In genomic region chr17:9644910-9645751, GRCh38 we compare ENCODE assay signal across 1 cellular context.
TF ChIP-seq lines count a peak whose summit lies in the region.

Gene USP43, plus strand, starts transcription at chr17:9645517. Its CDS starts 116 bp downstream, at chr17:9645633.

TF ChIP-seq in HepG2, 621 proteins besides CTCF, POLR2A, EP300 and RAD21 (continued from another document and continues in another):
- TF ChIP-seq ARID4A (CRISPR knock-in tag; IDR thresholded peaks at IDR 0.05; ENCODE audit: borderline replicate concordance) (no peak; the same call in 1 of the 2 replicates), ZNF552 (CRISPR knock-in tag; IDR thresholded peaks at IDR 0.05; ENCODE audit: borderline replicate concordance) (no peak), ZNF710 (CRISPR knock-in tag; IDR thresholded peaks at IDR 0.05; ENCODE audit: borderline replicate concordance) (no peak), RBM39 (IDR thresholded peaks at IDR 0.05; ENCODE audit: low read depth, low read length, poor library complexity, severe bottlenecking) (no peak), NFYB (CRISPR knock-in tag; IDR thresholded peaks at IDR 0.05) (no peak), SRSF1 (optimal IDR thresholded peaks at IDR 0.05; ENCODE audit: low read depth, low read length) (peak; percentile 59), RNF2 (conservative IDR thresholded peaks at IDR 0.05; ENCODE audit: low read depth) (0 out of 2 replicates have a peak, but pooled peaks have one; percentile 42), ZHX1 (CRISPR knock-in tag; IDR thresholded peaks at IDR 0.05; ENCODE audit: low read depth) (0 out of 2 replicates have a peak, but pooled peaks have one; percentile 28), TAF1 (CRISPR knock-in tag; IDR thresholded peaks at IDR 0.05) (peak; percentile 63), ZSCAN21 (CRISPR knock-in tag; IDR thresholded peaks at IDR 0.05; ENCODE audit: borderline replicate concordance) (no peak), ZNF512B (CRISPR knock-in tag; IDR thresholded peaks at IDR 0.05; ENCODE audit: borderline replicate concordance) (no peak), ZNF367 (CRISPR knock-in tag; IDR thresholded peaks at IDR 0.05; ENCODE audit: borderline replicate concordance) (no peak), SAFB2 (CRISPR knock-in tag; IDR thresholded peaks at IDR 0.05; ENCODE audit: borderline replicate concordance, low read depth) (no peak; the same call in 1 of the 2 replicates), ZNF609 (CRISPR knock-in tag; IDR thresholded peaks at IDR 0.05; ENCODE audit: borderline replicate concordance) (no peak), YEATS2 (CRISPR knock-in tag; IDR thresholded peaks at IDR 0.05; ENCODE audit: borderline replicate concordance) (no peak), PAX8 (CRISPR knock-in tag; IDR thresholded peaks at IDR 0.05; ENCODE audit: borderline replicate concordance) (no peak), MED1 (CRISPR knock-in tag; IDR thresholded peaks at IDR 0.05) (no peak), ZBTB39 (CRISPR knock-in tag; IDR thresholded peaks at IDR 0.05) (no peak), ZFP82 (CRISPR knock-in tag; IDR thresholded peaks at IDR 0.05; ENCODE audit: borderline replicate concordance) (peak; percentile 37; the same call in 1 of the 2 replicates), TFDP2 (CRISPR knock-in tag; IDR thresholded peaks at IDR 0.05) (0 out of 2 replicates have a peak, but pooled peaks have one; percentile 11), ZBTB34 (CRISPR knock-in tag; IDR thresholded peaks at IDR 0.05) (0 out of 2 replicates have a peak, but pooled peaks have one; percentile 43), RCOR2 (CRISPR knock-in tag; IDR thresholded peaks at IDR 0.05) (no peak), ZFP1 (CRISPR knock-in tag; IDR thresholded peaks at IDR 0.05) (no peak), ZNF281 (CRISPR knock-in tag; IDR thresholded peaks at IDR 0.05; ENCODE audit: borderline replicate concordance) (peak; percentile 52; the same call in 1 of the 2 replicates), EED (CRISPR knock-in tag; IDR thresholded peaks at IDR 0.05) (no peak), CBFB (CRISPR knock-in tag; IDR thresholded peaks at IDR 0.05) (no peak), ZNF777 (CRISPR knock-in tag; IDR thresholded peaks at IDR 0.05) (peak; percentile 24; the same call in 1 of the 2 replicates)
